In the genomic region with DNA sequence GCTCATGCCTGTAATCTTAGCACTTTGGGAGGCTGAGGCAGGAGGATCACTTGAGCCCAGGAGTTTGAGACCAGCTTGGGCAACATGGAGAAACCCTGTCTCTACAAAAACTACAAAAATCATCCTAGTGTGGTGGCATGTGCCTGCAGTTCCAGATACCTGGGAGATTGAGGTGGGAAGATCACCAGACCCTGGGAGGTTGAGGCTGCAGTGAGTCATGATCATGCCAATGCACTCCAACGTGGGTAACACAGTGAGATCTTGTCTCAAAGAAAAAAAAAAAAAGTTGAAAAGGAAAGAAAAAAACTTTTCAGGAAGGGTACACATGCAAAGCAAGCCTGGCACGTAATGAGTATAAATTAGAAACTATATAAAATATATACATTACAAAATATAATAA, we compare ENCODE assay signal across 26 cellular contexts.
"Had no signal": no experiment of that assay in that cellular context is flagged by ENCODE, and none has a peak within 500 bp of the region (broad histone marks: within the 10 kb centered on the region; RNA-seq: fewer than 3 reads in every experiment).

No MANE protein-coding gene starts in this region.

- H3K4me2 ChIP-seq: hepatocyte had no signal

- H3K4me1 Mint-ChIP-seq: immature natural killer cell, memory B cell had no signal

- H2AFZ ChIP-seq: hepatocyte had no signal

- H3K4me3 Mint-ChIP-seq: effector memory CD8-positive, alpha-beta T cell; endodermal cell; immature natural killer cell; memory B cell had no signal

- H3K9me3 Mint-ChIP-seq: effector memory CD8-positive, alpha-beta T cell; immature natural killer cell had no signal

- H3K27ac ChIP-seq: coronary artery, dorsolateral prefrontal cortex, epithelial cell of prostate, esophagus squamous epithelium, gastrocnemius medialis, heart left ventricle, hepatocyte, left lung had no signal

- H3K27ac Mint-ChIP-seq: effector memory CD8-positive, alpha-beta T cell; endodermal cell; immature natural killer cell; memory B cell had no signal

- DNase-seq: dermis blood vessel endothelial cell; dorsolateral prefrontal cortex; effector CD4-positive, alpha-beta T cell; effector memory CD8-positive, alpha-beta T cell; endodermal cell; erythroblast; esophagus squamous epithelium; foreskin fibroblast; foreskin melanocyte; gastrocnemius medialis; heart left ventricle; hypothalamus; immature natural killer cell; islet precursor cell; kidney; kidney glomerular epithelial cell; left cardiac atrium; left lung; left ventricle myocardium superior; mammary epithelial cell; mesendoderm; midbrain had no signal

- H3K27me3 ChIP-seq: dorsolateral prefrontal cortex, esophagus squamous epithelium, gastrocnemius medialis, heart left ventricle, hepatocyte, left lung had no signal

- H3K4me1 ChIP-seq: esophagus squamous epithelium had no signal

- H3K79me2 ChIP-seq: hepatocyte had no signal

- H3K27me3 Mint-ChIP-seq: effector memory CD8-positive, alpha-beta T cell; memory B cell had no signal

- H3K9me3 ChIP-seq: esophagus squamous epithelium, gastrocnemius medialis, heart left ventricle, left lung had no signal
